Comparison of ENCODE assay signal across 17 cellular contexts in genomic region chr2:53475320-53475719, GRCh38.
A peak's percentile ranks its signal among the peaks of the same experiment; 100 is the strongest.
DNase-seq lines count a peak whose midpoint lies in the region; ATAC-seq and TF ChIP-seq lines count a peak whose summit lies in the region.
"Had no signal": no experiment of that assay in that cellular context is flagged by ENCODE, and none has a peak within 500 bp of the region (broad histone marks: within the 10 kb centered on the region; RNA-seq: fewer than 3 reads in every experiment).

No MANE protein-coding gene starts in this region.

- H2AFZ ChIP-seq in GM23248 = no peak overlapping the region

- H3K4me1 ChIP-seq in GM23248 (ENCODE audit: insufficient read depth) = peaks cover 28% of the 10 kb centered on the region

- no peak overlapping the region for H3K27ac Mint-ChIP-seq in activated CD4-positive, alpha-beta T cell treated with anti-CD3 and anti-CD28 coated beads, Interleukin-2, amount 10 ng/mL, durations not matched to agents 7 days and 5 days
- H3K27ac Mint-ChIP-seq: activated T-helper 2 cell treated with anti-CD3 and anti-CD28 coated beads, Interferon-gamma antibody, Interleukin-2, Interleukin-4, amounts not matched to agents 10 μg/mL and 5 μg/mL and 100 μg/mL, durations not matched to agents 14 hours and 24 hours and 36 hours; CD4-positive, CD25-positive, alpha-beta regulatory T cell had no signal

- H3K27me3 Mint-ChIP-seq in activated CD4-positive, alpha-beta T cell treated with anti-CD3 and anti-CD28 coated beads, Interleukin-2, amount 10 ng/mL, durations not matched to agents 7 days and 5 days = peaks cover 2% of the 10 kb centered on the region

- H3K4me2 ChIP-seq in GM23248 (ENCODE audit: unreplicated experiment) = peak overlapping the region; percentile 7

- ATAC-seq in sciatic nerve = no peak
- no peak for ATAC-seq in HG02884 (IDR thresholded peaks at IDR 0.05; ENCODE audit: unreplicated experiment)
- ATAC-seq: left colon, mucosa of descending colon had no signal

- WGBS in GM23248 (ENCODE audit: low coverage in 1 of 2, low lambda C conversion rate in 2 of 2, missing lambda C conversion rate in 2 of 2), 2 experiments = 13 to 16% methylated on average over 2 of the region's 2 CpGs

- no peaks in the 10 kb centered on the region for H3K4me1 Mint-ChIP-seq in activated CD4-positive, alpha-beta T cell treated with anti-CD3 and anti-CD28 coated beads, Interleukin-2, amount 10 ng/mL, durations not matched to agents 7 days and 5 days
- H3K4me1 Mint-ChIP-seq: CD4-positive, CD25-positive, alpha-beta regulatory T cell had no signal

- POLR2A ChIA-PET in activated CD4-positive, alpha-beta T cell treated with anti-CD3 and anti-CD28 coated beads, Interleukin-2, amount 10 ng/mL, durations not matched to agents 7 days and 5 days (lab: Charles Lee) = no interaction called here

- H3K36me3 Mint-ChIP-seq in activated CD4-positive, alpha-beta T cell treated with anti-CD3 and anti-CD28 coated beads, Interleukin-2, amount 10 ng/mL, durations not matched to agents 7 days and 5 days (ENCODE audit: low read depth) = no peaks in the 10 kb centered on the region
- H3K36me3 Mint-ChIP-seq: CD4-positive, CD25-positive, alpha-beta regulatory T cell had no signal

- H3K4me3 Mint-ChIP-seq in activated CD4-positive, alpha-beta T cell treated with anti-CD3 and anti-CD28 coated beads, Interleukin-2, amount 10 ng/mL, durations not matched to agents 7 days and 5 days = no peak overlapping the region
- H3K4me3 Mint-ChIP-seq: CD4-positive, CD25-positive, alpha-beta regulatory T cell had no signal

- CTCF ChIA-PET in activated CD4-positive, alpha-beta T cell treated with anti-CD3 and anti-CD28 coated beads, Interleukin-2, amount 10 ng/mL, durations not matched to agents 7 days and 5 days (lab: Charles Lee) = no interaction called here

- H3K79me2 ChIP-seq in GM23248 (ENCODE audit: insufficient read depth) = no peaks in the 10 kb centered on the region

- H4K20me1 ChIP-seq in GM23248 (ENCODE audit: insufficient read depth) = no peaks in the 10 kb centered on the region

- no peak overlapping the region for H3K9ac ChIP-seq in GM23248

- no peaks in the 10 kb centered on the region for H3K9me2 ChIP-seq in GM23248 (ENCODE audit: insufficient read depth)

- H3K27ac ChIP-seq in GM23248 = peak overlapping the region; percentile 2; the same call in 1 of the 2 replicates
- H3K27ac ChIP-seq: coronary artery had no signal

- no peaks in the 10 kb centered on the region for H3K36me3 ChIP-seq in GM23248 (ENCODE audit: low read depth)

- no peak overlapping the region for H3K4me3 ChIP-seq in GM23248
- H3K4me3 ChIP-seq in epithelial cell of esophagus (ENCODE audit: low read length) = no peak overlapping the region
- no peak overlapping the region for H3K4me3 ChIP-seq in skeletal muscle cell (ENCODE audit: low read depth, low read length)
- H3K4me3 ChIP-seq: coronary artery, mucosa of descending colon had no signal

- in situ Hi-C loops in GM23248 (cut with MboI) = no loop called here

- DNase-seq in GM23248 = peak; percentile 68
- DNase-seq in RKO (ENCODE audit: low spot score) = peak; percentile 16
- DNase-seq in epithelial cell of esophagus (ENCODE audit: low read depth) = peak; percentile 81
- peak; percentile 19 for DNase-seq in skeletal muscle cell (ENCODE audit: low read depth)
- no peak for DNase-seq in stimulated activated CD4-positive, alpha-beta T cell treated with anti-CD3 and anti-CD28 coated beads, Interleukin-4, amount 100 ng/mL, for 1 hour
- DNase-seq in sciatic nerve (ENCODE audit: low spot score) = no peak
- DNase-seq in activated CD4-positive, alpha-beta T cell treated with anti-CD3 and anti-CD28 coated beads, Interleukin-2, amount 10 ng/mL, durations not matched to agents 7 days and 5 days = no peak
- DNase-seq: amniotic stem cell; CD4-positive, CD25-positive, alpha-beta regulatory T cell; left colon; mucosa of descending colon; NCI-H1694 treated with DMSO at 0.1 percent for 48 hours; NCI-H524; stimulated activated CD4-positive, alpha-beta T cell treated with anti-CD3 and anti-CD28 coated beads, Interleukin-4, amount 100 ng/mL, for 4 hours had no signal

- no peaks in the 10 kb centered on the region for H3K9me3 ChIP-seq in GM23248 (ENCODE audit: low read depth)
- H3K9me3 ChIP-seq: mucosa of descending colon had no signal

- no peaks in the 10 kb centered on the region for H3K9me3 Mint-ChIP-seq in activated CD4-positive, alpha-beta T cell treated with anti-CD3 and anti-CD28 coated beads, Interleukin-2, amount 10 ng/mL, durations not matched to agents 7 days and 5 days
- H3K9me3 Mint-ChIP-seq: activated T-helper 2 cell treated with anti-CD3 and anti-CD28 coated beads, Interferon-gamma antibody, Interleukin-2, Interleukin-4, amounts not matched to agents 10 μg/mL and 5 μg/mL and 100 μg/mL, durations not matched to agents 14 hours and 24 hours and 36 hours had no signal

- no peak for TF ChIP-seq CTCF in epithelial cell of esophagus (IDR thresholded peaks at IDR 0.05; ENCODE audit: insufficient read depth, low read depth, low read length, missing control alignments)

- intact Hi-C loops in sciatic nerve (cut with DNase I) = no loop called here

- H3K27me3 ChIP-seq in GM23248 (replicated peaks; ENCODE audit: insufficient read depth) = no peaks in the 10 kb centered on the region

- peaks cover 22% of the 10 kb centered on the region for H3F3A ChIP-seq in GM23248 (ENCODE audit: insufficient read depth)

Comparison
In these comparisons a context has a peak if more than half of its experiments do, and no peak if none do; other contexts are left out.
1. DNase-seq: peak in GM23248 (single experiment), RKO (single experiment), epithelial cell of esophagus (single experiment) and skeletal muscle cell (single experiment); none in stimulated activated CD4-positive, alpha-beta T cell treated with anti-CD3 and anti-CD28 coated beads, Interleukin-4, amount 100 ng/mL, for 1 hour (single experiment), sciatic nerve (single experiment) and activated CD4-positive, alpha-beta T cell treated with anti-CD3 and anti-CD28 coated beads, Interleukin-2, amount 10 ng/mL, durations not matched to agents 7 days and 5 days (single experiment).